10 cellular contexts compared by ENCODE assay signal in genomic region chr5:157671592-157672330, GRCh38. TPM values are rescaled to one million over a fixed set of nuclear protein-coding genes. Genes with fewer than 3 reads are reported as not detected.
A peak's percentile ranks its signal among the peaks of the same experiment; 100 is the strongest.
DNase-seq lines count a peak whose midpoint lies in the region; TF ChIP-seq lines count a peak whose summit lies in the region.
"Had no signal": no experiment of that assay in that cellular context is flagged by ENCODE, and none has a peak within 500 bp of the region (broad histone marks: within the 10 kb centered on the region; RNA-seq: fewer than 3 reads in every experiment).

No MANE protein-coding gene starts in this region.

- WGBS in prostate gland, result 43% methylated on average over 55 of the region's 57 CpGs

- no peaks in the 10 kb centered on the region for H3K79me2 ChIP-seq in DOHH2 (ENCODE audit: control insufficient read depth, low read length)

- no peak for DNase-seq in foreskin fibroblast
- no peak for DNase-seq in prostate gland (ENCODE audit: low spot score)
- DNase-seq in medulla oblongata (ENCODE audit: extremely low spot score), result no peak
- no peak for DNase-seq in foreskin melanocyte
- DNase-seq in anterior cingulate cortex (lab: John Stamatoyannopoulos, UW), result no peak
- DNase-seq in occipital lobe (lab: John Stamatoyannopoulos, UW), result no peak

- no peaks in the 10 kb centered on the region for H3K9me2 ChIP-seq in DOHH2 (replicated peaks; ENCODE audit: control insufficient read depth, low read length)

- no peak for TF ChIP-seq CTCF in DOHH2 (IDR thresholded peaks at IDR 0.05; ENCODE audit: low read depth, low read length, poor library complexity, severe bottlenecking)
- TF ChIP-seq CTCF in WI38 (IDR thresholded peaks at IDR 0.05; ENCODE audit: low read depth, low read length), result no peak
- TF ChIP-seq CTCF in foreskin fibroblast (IDR thresholded peaks at IDR 0.05; ENCODE audit: low read depth, low read length), result no peak
- no peak for TF ChIP-seq CTCF in prostate gland (IDR thresholded peaks at IDR 0.05)

- H3K4me1 ChIP-seq in DOHH2 (ENCODE audit: control insufficient read depth, low read length), result peaks cover 29% of the 10 kb centered on the region
- H3K4me1 ChIP-seq in prostate gland (replicated peaks), result no peaks in the 10 kb centered on the region

- H4K20me1 ChIP-seq in DOHH2 (ENCODE audit: control insufficient read depth, insufficient read depth, low read depth, low read length), result no peaks in the 10 kb centered on the region

- H3K27ac ChIP-seq in DOHH2 (ENCODE audit: low read depth, low read length) (no peak overlapping the region), prostate gland (no peak overlapping the region)

- no peaks in the 10 kb centered on the region for H3K36me3 ChIP-seq in DOHH2 (ENCODE audit: control insufficient read depth, low read length)
- no peaks in the 10 kb centered on the region for H3K36me3 ChIP-seq in prostate gland

- H3K9me3 ChIP-seq in DOHH2 (ENCODE audit: control insufficient read depth, insufficient read depth, low read length) (no peaks in the 10 kb centered on the region), prostate gland (no peaks in the 10 kb centered on the region)

- no peak for TF ChIP-seq POLR2A in prostate gland (IDR thresholded peaks at IDR 0.05)

- H3K27me3 ChIP-seq in DOHH2 (ENCODE audit: control insufficient read depth, low read length), result no peaks in the 10 kb centered on the region
- H3K27me3 ChIP-seq in prostate gland (replicated peaks; ENCODE audit: insufficient read depth), result no peaks in the 10 kb centered on the region

- intact Hi-C loops in prostate gland (cut with DNase I), result no loop called here

- 0 out of 2 replicates have a peak, but pooled peaks cover 8% of the 10 kb centered on the region for H3F3A ChIP-seq in DOHH2 (ENCODE audit: control insufficient read depth, insufficient read depth)

- peak overlapping the region; percentile 61 for H3K4me2 ChIP-seq in DOHH2 (ENCODE audit: low read length)

- H3K4me3 ChIP-seq in DOHH2 (ENCODE audit: low read length) (peak overlapping the region; percentile 69), WI38 (ENCODE audit: low read depth, low read length) (peak overlapping the region; percentile 65), foreskin fibroblast (ENCODE audit: low read depth in 1 of 2, low read length in 2 of 2) (peak overlapping the region; percentile 61 to 71), prostate gland (peak overlapping the region; percentile 40 to 49)

RNA-seq across cellular contexts. Expression of gene C5orf52, which starts 0.4 kb away (rescaled TPM):
- 1 to 10 TPM in 1 of 2 donors, not detected in 1; 5.9 TPM for total RNA-seq in prostate gland
- not detected for total RNA-seq in occipital lobe
- total RNA-seq: glomerular endothelial cell; T-helper 1 cell treated with Interleukin-12 subunit alpha and Interleukin-12 subunit beta and Interleukin-4 antibody, amounts not matched to agents 30 ng/mL and 1 ng/mL, for 36 hours had no signal

RNA-seq across cellular contexts. Expression of gene SOX30, which starts 19.5 kb away (rescaled TPM):
- total RNA-seq in prostate gland (10 to 100 TPM in 1 of 2 donors, not detected in 1; 14.4 TPM), occipital lobe (not detected)
- total RNA-seq: glomerular endothelial cell had no signal

RNA-seq across cellular contexts. Expression of gene THG1L, which starts 59.5 kb away (rescaled TPM):
- 10 to 100 TPM; 14.1 to 16.9 TPM for total RNA-seq in prostate gland
- total RNA-seq in occipital lobe, result 17.8 TPM
